12 cellular contexts compared by ENCODE assay signal in the genomic region with DNA sequence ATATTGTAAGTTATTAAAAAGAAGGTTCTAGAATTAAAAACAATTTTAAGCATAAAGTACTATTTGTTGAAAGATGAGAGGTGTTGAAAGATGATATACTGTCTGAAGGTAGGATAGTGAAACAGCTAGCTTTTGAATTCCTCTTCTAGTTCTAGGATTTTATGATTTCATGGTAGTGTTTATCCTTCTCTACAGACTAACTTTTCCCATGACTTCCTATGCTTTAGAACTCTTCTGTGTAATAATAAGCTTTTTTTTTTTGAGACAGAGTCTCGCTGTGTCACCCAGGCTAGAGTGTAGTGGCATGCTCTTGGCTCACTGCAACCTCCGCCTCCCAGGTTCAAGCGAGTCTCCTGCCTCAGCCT.
"Had no signal": no experiment of that assay in that cellular context is flagged by ENCODE, and none has a peak within 500 bp of the region (broad histone marks: within the 10 kb centered on the region; RNA-seq: fewer than 3 reads in every experiment).

No MANE protein-coding gene starts in this region.

- DNase-seq: activated B cell treated with CpG ODN at 0.5 μM for 24 hours; activated CD4-positive, alpha-beta T cell treated with anti-CD3 and anti-CD28 coated beads for 48 hours; activated CD8-positive, alpha-beta T cell treated with anti-CD3 and anti-CD28 coated beads for 36 hours; activated effector memory CD4-positive, alpha-beta T cell treated with anti-CD3 and anti-CD28 coated beads, Interleukin-2, amount 50 U/mL, for 16 hours; activated T-cell treated with anti-CD3 and anti-CD28 coated beads, Interleukin-2, amount 50 U/mL, for 4 hours; effector memory CD4-positive, alpha-beta T cell; immature natural killer cell; pancreas; stimulated activated CD4-positive, alpha-beta T cell treated with anti-CD3 and anti-CD28 coated beads, Interleukin-1b, Interleukin-23, amount 100 ng/mL, for 48 hours had no signal

- H3K4me1 ChIP-seq: pancreas had no signal

- H3K4me3 ChIP-seq: pancreas, thoracic aorta had no signal

- H3K27ac ChIP-seq: pancreas, thoracic aorta had no signal

- H3K36me3 ChIP-seq: pancreas, thoracic aorta had no signal

- H3K9me3 ChIP-seq: pancreas, thoracic aorta had no signal

- ATAC-seq: activated CD8-positive, alpha-beta T cell treated with anti-CD3 and anti-CD28 coated beads for 36 hours; activated naive CD4-positive, alpha-beta T cell treated with anti-CD3 and anti-CD28 coated beads, Interleukin-2, amount 50 U/mL, for 72 hours; activated T-cell treated with anti-CD3 and anti-CD28 coated beads, Interleukin-2, amount 50 U/mL, for 4 hours; pancreas; sciatic nerve had no signal

- H3K27me3 ChIP-seq: pancreas had no signal
